ENCODE assay signal across 1 cellular context in genomic region chrX:18368402-18368801, GRCh38.
TF ChIP-seq lines count a peak whose summit lies in the region.

No MANE protein-coding gene starts in this region.

TF ChIP-seq in GM23338, 12 proteins besides CTCF, POLR2A, EP300 and RAD21:
- no peak for TF ChIP-seq REST (IDR thresholded peaks at IDR 0.05; ENCODE audit: unreplicated experiment)
- no peak for TF ChIP-seq ZNF331 (CRISPR knock-in tag; IDR thresholded peaks at IDR 0.05; ENCODE audit: low read depth)
- TF ChIP-seq CREB1 (CRISPR knock-in tag; IDR thresholded peaks at IDR 0.05; ENCODE audit: low read depth), result no peak
- TF ChIP-seq NANOG (IDR thresholded peaks at IDR 0.05; ENCODE audit: borderline replicate concordance), result no peak
- no peak for TF ChIP-seq EZH2 (IDR thresholded peaks at IDR 0.05; ENCODE audit: low read depth, unreplicated experiment)
- TF ChIP-seq ZNF114 (CRISPR knock-in tag; IDR thresholded peaks at IDR 0.05), result no peak
- TF ChIP-seq ETS1 (IDR thresholded peaks at IDR 0.05), result no peak
- no peak for TF ChIP-seq ZNF462 (CRISPR knock-in tag; IDR thresholded peaks at IDR 0.05)
